Comparison of ENCODE assay signal across 20 cellular contexts in the genomic region with DNA sequence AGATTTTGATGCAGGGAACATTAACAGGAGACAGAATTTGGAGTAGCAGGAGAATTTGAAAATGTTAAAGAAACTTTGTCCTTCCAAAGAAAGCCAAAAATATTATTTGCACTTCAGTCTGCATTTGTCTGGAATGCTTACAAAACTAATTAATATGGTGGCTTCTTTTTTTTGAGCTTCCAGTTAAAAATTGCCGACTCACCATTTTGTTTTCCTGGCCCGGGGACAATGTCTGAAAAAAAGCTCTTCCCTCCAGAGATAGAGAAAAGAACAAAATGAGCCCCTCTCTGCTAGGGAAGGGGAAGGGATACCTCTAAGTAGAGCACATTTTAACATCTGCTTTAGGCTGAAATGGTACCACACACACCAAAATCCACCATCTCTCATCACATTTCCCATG.
DNase-seq lines count a peak whose midpoint lies in the region; ATAC-seq, FAIRE-seq and TF ChIP-seq lines count a peak whose summit lies in the region.
"Had no signal": no experiment of that assay in that cellular context is flagged by ENCODE, and none has a peak within 500 bp of the region (broad histone marks: within the 10 kb centered on the region; RNA-seq: fewer than 3 reads in every experiment).

No MANE protein-coding gene starts in this region.

- DNase-seq in HepG2 (ENCODE audit: low spot score) (no peak), right lobe of liver (no peak), Panc1 (ENCODE audit: low read depth, low spot score) (no peak), H1 (ENCODE audit: low read depth in 1 of 2, low spot score in 2 of 2) (no peak), D721Med (ENCODE audit: insufficient read length, low spot score) (no peak)
- DNase-seq: ACHN; BE2C; C1 segment of cervical spinal cord; CD4-positive, alpha-beta memory T cell; CD4-positive, CD25-positive, alpha-beta regulatory T cell; CD8-positive, alpha-beta memory T cell; COR-L47; DMS79 treated with DMSO at 0.1 percent for 48 hours; GF-D8 had no signal

- 92% methylated on average over 2 of the region's 2 CpGs for WGBS in HepG2 (ENCODE audit: low lambda C conversion rate)
- 48% methylated on average over 2 of the region's 2 CpGs for WGBS in right lobe of liver (ENCODE audit: insufficient coverage, low coverage, low lambda C conversion rate, missing lambda C conversion rate)
- 86% methylated on average over 2 of the region's 2 CpGs; no CpG with 5 or more reads in 1 of the 2 experiments for WGBS in H1 (ENCODE audit: extremely low coverage in 1 of 2, insufficient coverage in 1 of 2, insufficient read length in 1 of 2, insufficient replicate concordance in 2 of 2, low coverage in 1 of 2, low lambda C conversion rate in 2 of 2, missing lambda C conversion rate in 1 of 2), 2 experiments

- no peak overlapping the region for H2BK15ac ChIP-seq in H1 (ENCODE audit: low read length)

- FAIRE-seq in HepG2 (lab: Jason Lieb, UNC) (no peak), H1 (lab: Jason Lieb, UNC) (no peak), D721Med (lab: Jason Lieb, UNC) (no peak)
- FAIRE-seq: G401.6, GM12891, GM19239 had no signal

- no peaks in the 10 kb centered on the region for H3K79me1 ChIP-seq in H1 (ENCODE audit: low read depth, low read length)

- no peak overlapping the region for H2BK5ac ChIP-seq in H1 (ENCODE audit: low read depth, low read length)

- POLR2A ChIA-PET in HepG2 (lab: Yijun Ruan, JAX) = no interaction called here
- POLR2A ChIA-PET in Panc1 (lab: Charles Lee) = interaction anchor here (0.7 kb wide), 1 partner anchor 23 kb away, joined by 3 read pairs; no protein-coding TSS in a partner anchor
- POLR2A ChIA-PET in H1 (lab: Charles Lee; ENCODE audit: partially characterized antibody) = no interaction called here

- intact Hi-C loops in HepG2 (cut with micrococcal nuclease; ENCODE audit: unreplicated experiment) (no loop called here), right lobe of liver (cut with DNase I) (no loop called here), Panc1 (cut with micrococcal nuclease; ENCODE audit: unreplicated experiment) (no loop called here)

- peaks cover 37% of the 10 kb centered on the region for H3K4me1 ChIP-seq in HepG2 (ENCODE audit: insufficient read depth, low read length)
- no peaks in the 10 kb centered on the region for H3K4me1 ChIP-seq in right lobe of liver
- peaks cover 51% of the 10 kb centered on the region for H3K4me1 ChIP-seq in Panc1 (ENCODE audit: control insufficient read depth, insufficient read depth, low read length)
- H3K4me1 ChIP-seq in H1 (replicated peaks in 1 of 4; ENCODE audit: control insufficient read depth in 3 of 4, insufficient read depth in 4 of 4, low read length in 3 of 4) = peaks cover 0 to 11% (median 7%) of the 10 kb centered on the region in 4 experiments; a peak in 5 of 7 replicates

- H3K9ac ChIP-seq in HepG2 (ENCODE audit: insufficient read depth, low read depth, low read length) (no peak overlapping the region), H1 (replicated peaks in 1 of 4; ENCODE audit: extremely low read depth in 1 of 4, low read depth in 3 of 4, low read length in 3 of 4) (no peak overlapping the region)
- H3K9ac ChIP-seq: BLaER1 had no signal

- H2AK5ac ChIP-seq in H1 (ENCODE audit: low read depth, low read length) = no peak overlapping the region

- H3K14ac ChIP-seq in H1 (ENCODE audit: insufficient read length) = no peak overlapping the region

- no peak for TF ChIP-seq RAD21 in HepG2 (CRISPR knock-in tag; IDR thresholded peaks at IDR 0.05)
- no peak for TF ChIP-seq RAD21 in H1 (IDR thresholded peaks at IDR 0.05 in 1 of 2, conservative IDR thresholded peaks at IDR 0.05 in 1 of 2; ENCODE audit: low read depth in 2 of 2, low read length in 2 of 2)

- H3K27ac ChIP-seq in HepG2 (ENCODE audit: extremely low read length, insufficient read depth, low read length) (no peak overlapping the region), right lobe of liver (no peak overlapping the region), Panc1 (ENCODE audit: low read length) (peak overlapping the region; percentile 42; the same call in 1 of the 2 replicates), H1 (ENCODE audit: low read depth, low read length) (no peak overlapping the region)
- H3K27ac ChIP-seq: 22Rv1, BLaER1 had no signal

- no peak overlapping the region for H2AFZ ChIP-seq in HepG2 (ENCODE audit: low read length)
- no peak overlapping the region for H2AFZ ChIP-seq in H1 (ENCODE audit: low read length)

- H3K4me2 ChIP-seq in HepG2 (ENCODE audit: low read depth, low read length) (no peak overlapping the region), H1 (ENCODE audit: insufficient read depth in 1 of 2, low read depth in 2 of 2, low read length in 2 of 2) (no peak overlapping the region)
- H3K4me2 ChIP-seq: BLaER1 had no signal

- TF ChIP-seq EP300 in HepG2 (IDR thresholded peaks at IDR 0.05; ENCODE audit: low read depth in 2 of 2, low read length in 2 of 2) (no peak), HepG2 (CRISPR knock-in tag; IDR thresholded peaks at IDR 0.05; ENCODE audit: borderline replicate concordance) (no peak), H1 (IDR thresholded peaks at IDR 0.05; ENCODE audit: borderline replicate concordance in 1 of 2, low read depth in 2 of 2, low read length in 2 of 2) (no peak)

- H3K9me3 ChIP-seq in HepG2 (ENCODE audit: low read length) (no peaks in the 10 kb centered on the region), right lobe of liver (no peaks in the 10 kb centered on the region), Panc1 (ENCODE audit: control insufficient read depth, insufficient read depth, low read depth, low read length) (no peaks in the 10 kb centered on the region), H1 (ENCODE audit: insufficient read depth in 2 of 2, low read depth in 1 of 2, low read length in 1 of 2) (no peaks in the 10 kb centered on the region)
- H3K9me3 ChIP-seq: BE2C had no signal

- no peak overlapping the region for H2BK20ac ChIP-seq in H1 (ENCODE audit: low read length)

- no peak overlapping the region for H4K91ac ChIP-seq in H1 (replicated peaks; ENCODE audit: insufficient read length, low read length)

- H3K4me3 ChIP-seq in HepG2 (replicated peaks in 1 of 3; ENCODE audit: insufficient read depth in 1 of 3, low read depth in 2 of 3, low read length in 3 of 3) = no peak overlapping the region
- no peak overlapping the region for H3K4me3 ChIP-seq in right lobe of liver
- H3K4me3 ChIP-seq in Panc1 (ENCODE audit: low read depth in 2 of 2, low read length in 2 of 2) = no peak overlapping the region
- no peak overlapping the region for H3K4me3 ChIP-seq in H1 (ENCODE audit: extremely low read depth in 1 of 4, insufficient read depth in 2 of 4, low read depth in 3 of 4, low read length in 4 of 4)
- H3K4me3 ChIP-seq: BLaER1 had no signal

- ATAC-seq in HepG2 (no peak), right lobe of liver (no peak), Panc1 (no peak), GM21528 (IDR thresholded peaks at IDR 0.05; ENCODE audit: low FRiP score, unreplicated experiment) (no peak)

- H3K27me3 ChIP-seq in HepG2 (ENCODE audit: control insufficient read depth in 1 of 2, insufficient read depth in 2 of 2, low read length in 2 of 2) (no peaks in the 10 kb centered on the region), right lobe of liver (no peaks in the 10 kb centered on the region), Panc1 (ENCODE audit: control insufficient read depth, insufficient read depth, low read length) (no peaks in the 10 kb centered on the region), H1 (replicated peaks in 1 of 4; ENCODE audit: control insufficient read depth in 3 of 4, extremely low read depth in 1 of 4, insufficient read depth in 3 of 4, low read length in 3 of 4) (no peaks in the 10 kb centered on the region)
- H3K27me3 ChIP-seq: BE2C, BLaER1 had no signal

- no peak for TF ChIP-seq POLR2A in HepG2 (IDR thresholded peaks at IDR 0.05; ENCODE audit: insufficient read depth in 1 of 2, low read depth in 2 of 2, low read length in 2 of 2)
- TF ChIP-seq POLR2A in right lobe of liver (IDR thresholded peaks at IDR 0.05) = no peak
- no peak for TF ChIP-seq POLR2A in H1 (IDR thresholded peaks at IDR 0.05; ENCODE audit: control extremely low read depth in 1 of 2, low read depth in 2 of 2, low read length in 2 of 2)

- H3K56ac ChIP-seq in H1 (replicated peaks; ENCODE audit: insufficient read length, low read depth, low read length) = no peak overlapping the region

- no peak overlapping the region for H3K4ac ChIP-seq in H1 (replicated peaks; ENCODE audit: insufficient read length, low read depth, low read length)

- H3K79me2 ChIP-seq in HepG2 (ENCODE audit: insufficient read depth, low read length) = peaks cover 84% of the 10 kb centered on the region
- H3K79me2 ChIP-seq in H1 (ENCODE audit: control insufficient read depth in 1 of 2, insufficient read depth in 2 of 2, low read length in 2 of 2) = no peaks in the 10 kb centered on the region

- H2BK12ac ChIP-seq in H1 (ENCODE audit: low read depth, low read length) = no peak overlapping the region

- no peak overlapping the region for H2BK120ac ChIP-seq in H1 (replicated peaks; ENCODE audit: low read depth, low read length)

- H3K18ac ChIP-seq in H1 (ENCODE audit: extremely low read depth, low read length) = no peak overlapping the region

- TF ChIP-seq CTCF in HepG2 (CRISPR knock-in tag; IDR thresholded peaks at IDR 0.05) (no peak), right lobe of liver (IDR thresholded peaks at IDR 0.05) (no peak), Panc1 (IDR thresholded peaks at IDR 0.05) (no peak), H1 (IDR thresholded peaks at IDR 0.05; ENCODE audit: control extremely low read depth in 1 of 3, insufficient read depth in 1 of 3, low read depth in 1 of 3, low read length in 3 of 3) (no peak), D721Med (IDR thresholded peaks at IDR 0.05; ENCODE audit: insufficient read depth, missing control alignments) (no peak)

- in situ Hi-C loops in HepG2 (cut with HindIII; ENCODE audit: extremely low pct_ligation_motif_present, low pct_unique_long_range_greater_than_20kb) = no loop called here
- in situ Hi-C loops in Panc1 (cut with HindIII; ENCODE audit: low pct_unique_long_range_greater_than_20kb, low sequenced_read_pairs) = loop anchor here (25.0 kb wide), 1 partner anchor 344 kb away; no protein-coding TSS in a partner anchor

- no peak overlapping the region for H3K23ac ChIP-seq in H1 (ENCODE audit: insufficient read length)

- H4K8ac ChIP-seq in H1 (ENCODE audit: extremely low read depth, insufficient read depth, low read length) = no peak overlapping the region

- H3K36me3 ChIP-seq in HepG2 (replicated peaks in 1 of 2; ENCODE audit: control insufficient read depth in 1 of 2, insufficient read depth in 2 of 2, low read length in 2 of 2) = no peaks in the 10 kb centered on the region
- no peaks in the 10 kb centered on the region for H3K36me3 ChIP-seq in right lobe of liver
- no peaks in the 10 kb centered on the region for H3K36me3 ChIP-seq in Panc1 (ENCODE audit: control insufficient read depth, insufficient read depth, low read length)
- no peaks in the 10 kb centered on the region for H3K36me3 ChIP-seq in H1 (ENCODE audit: control insufficient read depth in 2 of 4, insufficient read depth in 4 of 4, low read length in 3 of 4)
- H3K36me3 ChIP-seq: BE2C, BLaER1 had no signal

- no peaks in the 10 kb centered on the region for H3K23me2 ChIP-seq in H1 (ENCODE audit: low read depth, low read length)

- H4K20me1 ChIP-seq in HepG2 (ENCODE audit: insufficient read depth, low read length) = no peaks in the 10 kb centered on the region
- no peaks in the 10 kb centered on the region for H4K20me1 ChIP-seq in H1 (replicated peaks in 1 of 2; ENCODE audit: control insufficient read depth in 1 of 2, insufficient read depth in 2 of 2, low read length in 2 of 2)
- H4K20me1 ChIP-seq: BLaER1 had no signal

- no peak overlapping the region for H4K5ac ChIP-seq in H1 (ENCODE audit: insufficient read length, low read depth, low read length)

- BruUV-seq in HepG2 (replicated peaks; lab: Mats Ljungman, UMichigan) (no TSS peak), Panc1 (replicated peaks; lab: Mats Ljungman, UMichigan) (no TSS peak)

- CTCF ChIA-PET in HepG2 (lab: Yijun Ruan, JAX; ENCODE audit: low intra/inter-chr PET ratio, low total read pairs) (no interaction called here), Panc1 (lab: Charles Lee) (no interaction called here), H1 (lab: Charles Lee; ENCODE audit: partially characterized antibody) (interaction anchor here (1.3 kb wide), 1 partner anchor 50 kb away, joined by 5 read pairs; no protein-coding TSS in a partner anchor)
